ENCODE assay signal across 22 cellular contexts in genomic region chr7:52705768-52706167, GRCh38.
"Had no signal": no experiment of that assay in that cellular context is flagged by ENCODE, and none has a peak within 500 bp of the region (broad histone marks: within the 10 kb centered on the region; RNA-seq: fewer than 3 reads in every experiment).

No MANE protein-coding gene starts in this region.

- H3K27me3 ChIP-seq: gastroesophageal sphincter, heart left ventricle, neutrophil, spleen, tibial nerve, upper lobe of left lung had no signal

- H3K9ac ChIP-seq: parathyroid adenoma had no signal

- ATAC-seq: effector memory CD8-positive, alpha-beta T cell; gastroesophageal sphincter; heart left ventricle; left colon; lower lobe of right lung; mucosa of descending colon; natural killer cell treated with Interleukin-12 subunit alpha and Interleukin-12 subunit beta and Interleukin-15 and Interleukin-18, amount 100 ng/mL, for 72 hours; right cardiac atrium; stimulated activated naive B cell treated with anti-CD40 and anti-IgM and Interleukin-4, amounts not matched to agents 10 μg/mL and 1 μg/mL and 100 μg/mL, for 72 hours had no signal

- H3K27ac ChIP-seq: gastroesophageal sphincter, heart left ventricle, left ventricle myocardium inferior, lower lobe of right lung, neutrophil, parathyroid adenoma, skin epidermis, spleen, thoracic aorta, tibial nerve, upper lobe of left lung had no signal

- DNase-seq: cerebellar nuclear complex; cortex of kidney; effector memory CD8-positive, alpha-beta T cell; foreskin fibroblast; heart left ventricle; hippocampal formation; left colon; left ventricle myocardium inferior; lower lobe of right lung; mucosa of descending colon; naive B cell; right cardiac atrium; spleen; stimulated activated naive B cell treated with anti-CD40 and anti-IgM and Interleukin-4, amounts not matched to agents 10 μg/mL and 1 μg/mL and 100 μg/mL, for 72 hours; upper lobe of left lung had no signal

- H3K9me3 ChIP-seq: mucosa of descending colon, neutrophil, thoracic aorta, upper lobe of left lung had no signal

- H3K36me3 ChIP-seq: gastroesophageal sphincter, heart left ventricle, left ventricle myocardium inferior, lower lobe of right lung, neutrophil, spleen, thoracic aorta, tibial nerve, upper lobe of left lung had no signal

- H2AFZ ChIP-seq: parathyroid adenoma had no signal

- H3K4me1 ChIP-seq: gastroesophageal sphincter, heart left ventricle, left ventricle myocardium inferior, lower lobe of right lung, parathyroid adenoma, spleen, tibial nerve, upper lobe of left lung had no signal

- H3K4me3 ChIP-seq: gastroesophageal sphincter, heart left ventricle, left ventricle myocardium inferior, lower lobe of right lung, mucosa of descending colon, skin epidermis, spleen, thoracic aorta, tibial nerve, upper lobe of left lung had no signal

- H3K79me2 ChIP-seq: parathyroid adenoma had no signal
